In genomic region chr4:113643505-113643904, GRCh38 we compare ENCODE assay signal across 26 cellular contexts.
A peak's percentile ranks its signal among the peaks of the same experiment; 100 is the strongest.
DNase-seq lines count a peak whose midpoint lies in the region; ATAC-seq and TF ChIP-seq lines count a peak whose summit lies in the region.
"Had no signal": no experiment of that assay in that cellular context is flagged by ENCODE, and none has a peak within 500 bp of the region (broad histone marks: within the 10 kb centered on the region; RNA-seq: fewer than 3 reads in every experiment).

No MANE protein-coding gene starts in this region.

- no peak overlapping the region for H3K27ac ChIP-seq in CD4-positive, CD25-positive, alpha-beta regulatory T cell (ENCODE audit: insufficient read depth, low read length, poor library complexity, severe bottlenecking)
- H3K27ac ChIP-seq in HEK293 (ENCODE audit: extremely low read depth, low read depth, low read length) (no peak overlapping the region), tibial artery (no peak overlapping the region), gastrocnemius medialis (no peak overlapping the region)
- H3K27ac ChIP-seq: neutrophil, sigmoid colon, upper lobe of left lung had no signal

- CTCF ChIA-PET in HEK293 (lab: Yijun Ruan, JAX) = no interaction called here

- TF ChIP-seq POLR2A in gastrocnemius medialis (IDR thresholded peaks at IDR 0.05) = no peak

- intact Hi-C loops in tibial artery (cut with DNase I; ENCODE audit: low total_unique reads) = no loop called here
- intact Hi-C loops in gastrocnemius medialis (cut with DNase I; ENCODE audit: low total_unique reads) = no loop called here

- H3K36me3 ChIP-seq in CD4-positive, CD25-positive, alpha-beta regulatory T cell (ENCODE audit: control insufficient read depth, insufficient read depth, low read length) = no peaks in the 10 kb centered on the region
- H3K36me3 ChIP-seq in HEK293 (ENCODE audit: control insufficient read depth in 2 of 2, insufficient read depth in 1 of 2, low read length in 2 of 2) = no peaks in the 10 kb centered on the region
- H3K36me3 ChIP-seq in tibial artery = no peaks in the 10 kb centered on the region
- no peaks in the 10 kb centered on the region for H3K36me3 ChIP-seq in gastrocnemius medialis
- H3K36me3 ChIP-seq: neutrophil, sigmoid colon, upper lobe of left lung had no signal

- no peak for TF ChIP-seq CTCF in HEK293 (tag by site-specific recombination; IDR thresholded peaks at IDR 0.05)
- no peak for TF ChIP-seq CTCF in omental fat pad (IDR thresholded peaks at IDR 0.05)
- no peak for TF ChIP-seq CTCF in tibial artery (IDR thresholded peaks at IDR 0.05)
- no peak for TF ChIP-seq CTCF in gastrocnemius medialis (IDR thresholded peaks at IDR 0.05 in 4 of 5, conservative IDR thresholded peaks at IDR 0.05 in 1 of 5)

- no peaks in the 10 kb centered on the region for H3K27me3 Mint-ChIP-seq in CD4-positive, CD25-positive, alpha-beta regulatory T cell
- H3K27me3 Mint-ChIP-seq: activated CD4-positive, alpha-beta T cell treated with anti-CD3 and anti-CD28 coated beads for 36 hours; activated CD8-positive, alpha-beta T cell treated with anti-CD3 and anti-CD28 coated beads for 36 hours; brain; IgD-negative memory B cell; progenitor cell of endocrine pancreas had no signal

- no peak for DNase-seq in CD4-positive, CD25-positive, alpha-beta regulatory T cell
- peak; percentile 67 for DNase-seq in amniotic epithelial cell (ENCODE audit: low read depth)
- DNase-seq in omental fat pad (ENCODE audit: low spot score) = no peak
- DNase-seq in tibial artery = no peak
- DNase-seq in gastrocnemius medialis = no peak
- DNase-seq: activated CD4-positive, alpha-beta T cell treated with anti-CD3 and anti-CD28 coated beads for 36 hours; activated CD8-positive, alpha-beta memory T cell treated with anti-CD3 and anti-CD28 coated beads, Interleukin-2, amount 50 U/mL, for 48 hours; activated CD8-positive, alpha-beta T cell treated with anti-CD3 and anti-CD28 coated beads for 36 hours; activated naive CD4-positive, alpha-beta T cell treated with anti-CD3 and anti-CD28 coated beads for 36 hours; mesendoderm; NCI-H1048; NCI-H446 treated with DMSO at 0.1 percent for 48 hours; NCI-H82; RPMI8226; sigmoid colon; stimulated activated CD4-positive, alpha-beta T cell treated with anti-CD3 and anti-CD28 coated beads, Interleukin-12 subunit alpha, Interleukin-12 subunit beta, amount 100 ng/mL, for 4 hours; stimulated activated CD4-positive, alpha-beta T cell treated with anti-CD3 and anti-CD28 coated beads, Interleukin-2, amount 100 ng/mL, for 48 hours; upper lobe of left lung had no signal

- in situ Hi-C loops in gastrocnemius medialis (cut with MboI; ENCODE audit: low sequenced_read_pairs in 4 of 4) = no loop called here

- peaks cover 20 to 64% (median 52%) of the 10 kb centered on the region in 4 donors for H3K4me1 Mint-ChIP-seq in CD4-positive, CD25-positive, alpha-beta regulatory T cell

- H3K4me3 Mint-ChIP-seq in CD4-positive, CD25-positive, alpha-beta regulatory T cell = no peak overlapping the region
- H3K4me3 Mint-ChIP-seq: activated CD4-positive, alpha-beta T cell treated with anti-CD3 and anti-CD28 coated beads for 36 hours; activated CD8-positive, alpha-beta T cell treated with anti-CD3 and anti-CD28 coated beads for 36 hours; activated naive CD4-positive, alpha-beta T cell treated with anti-CD3 and anti-CD28 coated beads for 36 hours; brain; CD14-positive monocyte; GM23338; IgD-negative memory B cell had no signal

- H3K9me3 Mint-ChIP-seq in CD4-positive, CD25-positive, alpha-beta regulatory T cell = no peaks in the 10 kb centered on the region
- H3K9me3 Mint-ChIP-seq: activated CD8-positive, alpha-beta T cell treated with anti-CD3 and anti-CD28 coated beads for 36 hours; activated naive CD4-positive, alpha-beta T cell treated with anti-CD3 and anti-CD28 coated beads for 36 hours; brain; CD14-positive monocyte; GM23338; IgD-negative memory B cell had no signal

- H3K4me3 ChIP-seq in CD4-positive, CD25-positive, alpha-beta regulatory T cell (ENCODE audit: low read depth, low read length) = no peak overlapping the region
- no peak overlapping the region for H3K4me3 ChIP-seq in HEK293 (ENCODE audit: low read depth, low read length)
- H3K4me3 ChIP-seq in tibial artery = no peak overlapping the region
- no peak overlapping the region for H3K4me3 ChIP-seq in gastrocnemius medialis
- H3K4me3 ChIP-seq: GM23338, sigmoid colon, upper lobe of left lung had no signal

- peaks cover under 1% of the 10 kb centered on the region for H3K4me1 ChIP-seq in CD4-positive, CD25-positive, alpha-beta regulatory T cell (ENCODE audit: control insufficient read depth, insufficient read depth, low read length, poor library complexity, severe bottlenecking)
- peaks cover 14% of the 10 kb centered on the region for H3K4me1 ChIP-seq in HEK293 (ENCODE audit: control insufficient read depth, insufficient read depth, low read length)
- H3K4me1 ChIP-seq in tibial artery = peaks cover 0 to 76% (median 13%) of the 10 kb centered on the region in 4 donors
- peaks cover 27 to 58% of the 10 kb centered on the region in 2 donors for H3K4me1 ChIP-seq in gastrocnemius medialis

- peaks cover 13% of the 10 kb centered on the region for H3K36me3 Mint-ChIP-seq in CD4-positive, CD25-positive, alpha-beta regulatory T cell

- POLR2A ChIA-PET in HEK293 (lab: Yijun Ruan, JAX) = no interaction called here

- H3K9me3 ChIP-seq in CD4-positive, CD25-positive, alpha-beta regulatory T cell (ENCODE audit: control insufficient read depth in 2 of 2, low read length in 2 of 2) = no peaks in the 10 kb centered on the region
- H3K9me3 ChIP-seq in HEK293 (ENCODE audit: control insufficient read depth, insufficient read depth, low read depth, low read length) = no peaks in the 10 kb centered on the region
- no peaks in the 10 kb centered on the region for H3K9me3 ChIP-seq in tibial artery
- H3K9me3 ChIP-seq in gastrocnemius medialis = no peaks in the 10 kb centered on the region
- H3K9me3 ChIP-seq: neutrophil, sigmoid colon, upper lobe of left lung had no signal

- ATAC-seq in CD4-positive, CD25-positive, alpha-beta regulatory T cell (ENCODE audit: low read depth in 2 of 2) = no peak
- peak; percentile 17 for ATAC-seq in omental fat pad (ENCODE audit: low FRiP score)
- ATAC-seq in gastrocnemius medialis = no peak
- ATAC-seq in GM18858 (IDR thresholded peaks at IDR 0.05; ENCODE audit: unreplicated experiment) = no peak
- ATAC-seq: activated CD4-positive, alpha-beta T cell treated with anti-CD3 and anti-CD28 coated beads for 36 hours; activated CD8-positive, alpha-beta T cell treated with anti-CD3 and anti-CD28 coated beads for 36 hours; GM23338 had no signal

- peak overlapping the region in 2 of 3 donors; percentile 48 to 75 for H3K27ac Mint-ChIP-seq in CD4-positive, CD25-positive, alpha-beta regulatory T cell
- H3K27ac Mint-ChIP-seq: activated CD4-positive, alpha-beta T cell treated with anti-CD3 and anti-CD28 coated beads for 36 hours; activated naive CD4-positive, alpha-beta T cell treated with anti-CD3 and anti-CD28 coated beads for 36 hours; GM23338; progenitor cell of endocrine pancreas had no signal

- H3K27me3 ChIP-seq in CD4-positive, CD25-positive, alpha-beta regulatory T cell (ENCODE audit: control insufficient read depth, insufficient read depth, low read length) = no peaks in the 10 kb centered on the region
- H3K27me3 ChIP-seq in tibial artery = no peaks in the 10 kb centered on the region
- no peaks in the 10 kb centered on the region for H3K27me3 ChIP-seq in gastrocnemius medialis
- H3K27me3 ChIP-seq: neutrophil, sigmoid colon, upper lobe of left lung had no signal

TF ChIP-seq in HEK293, 187 proteins besides CTCF, POLR2A, EP300 and RAD21:
- TF ChIP-seq ZFHX2 (tag by site-specific recombination; conservative IDR thresholded peaks at IDR 0.05) (peak; percentile 51; the same call in 1 of the 2 replicates), FEZF1 (tag by site-specific recombination; IDR thresholded peaks at IDR 0.05) (no peak), ZNF398 (tag by site-specific recombination; IDR thresholded peaks at IDR 0.05) (no peak), HOXD13 (CRISPR knock-in tag; IDR thresholded peaks at IDR 0.05; ENCODE audit: borderline replicate concordance) (no peak), ZXDB (tag by site-specific recombination; IDR thresholded peaks at IDR 0.05) (0 out of 2 replicates have a peak, but pooled peaks have one; percentile 25), PRDM6 (tag by site-specific recombination; IDR thresholded peaks at IDR 0.05) (peak; percentile 14; the same call in 1 of the 2 replicates), ZNF335 (tag by site-specific recombination; conservative IDR thresholded peaks at IDR 0.05) (no peak)
